In genomic region chr17:52158450-52159042, GRCh38 we compare ENCODE assay signal across 14 cellular contexts. TPM values are rescaled to one million over a fixed set of nuclear protein-coding genes. Genes with fewer than 3 reads are reported as not detected.
DNase-seq lines count a peak whose midpoint lies in the region; ATAC-seq, FAIRE-seq and TF ChIP-seq lines count a peak whose summit lies in the region.
"Had no signal": no experiment of that assay in that cellular context is flagged by ENCODE, and none has a peak within 500 bp of the region (broad histone marks: within the 10 kb centered on the region; RNA-seq: fewer than 3 reads in every experiment).

Gene CA10, minus strand, starts transcription at chr17:52158714.

- TF ChIP-seq RAD21 in H1 (IDR thresholded peaks at IDR 0.05 in 1 of 2, conservative IDR thresholded peaks at IDR 0.05 in 1 of 2; ENCODE audit: low read depth in 2 of 2, low read length in 2 of 2): peak; percentile 68 to 75

- H2BK12ac ChIP-seq in H1 (ENCODE audit: low read depth, low read length): no peak within 1 kb of the TSS

- peaks cover 0 to 6% (median 2%) of the 10 kb centered on the region in 4 experiments; a peak in 4 of 7 replicates for H3K4me1 ChIP-seq in H1 (replicated peaks in 1 of 4; ENCODE audit: control insufficient read depth in 3 of 4, insufficient read depth in 4 of 4, low read length in 3 of 4)

- no peaks in the 10 kb centered on the region for H3K79me1 ChIP-seq in H1 (ENCODE audit: low read depth, low read length)

- H4K91ac ChIP-seq in H1 (replicated peaks; ENCODE audit: insufficient read length, low read length): no peak within 1 kb of the TSS

- no peak for FAIRE-seq in H1 (lab: Jason Lieb, UNC)

- no peak within 1 kb of the TSS for H2BK15ac ChIP-seq in H1 (ENCODE audit: low read length)

- H4K5ac ChIP-seq in H1 (ENCODE audit: insufficient read length, low read depth, low read length): no peak within 1 kb of the TSS

- in situ Hi-C loops in G401 (cut with HindIII; ENCODE audit: low sequenced_read_pairs): no loop called here

- no peaks in the 10 kb centered on the region for H3K79me2 ChIP-seq in H1 (ENCODE audit: control insufficient read depth in 1 of 2, insufficient read depth in 2 of 2, low read length in 2 of 2)

- H2BK5ac ChIP-seq in H1 (ENCODE audit: low read depth, low read length): no peak within 1 kb of the TSS

- H3K27me3 Mint-ChIP-seq in neural crest cell (ENCODE audit: low read depth): peaks cover 93% of the 10 kb centered on the region

- no peak within 1 kb of the TSS for H3K56ac ChIP-seq in H1 (replicated peaks; ENCODE audit: insufficient read length, low read depth, low read length)

- POLR2A ChIA-PET in H1 (lab: Charles Lee; ENCODE audit: partially characterized antibody): no interaction called here

- H3K27ac Mint-ChIP-seq in neural crest cell (ENCODE audit: unreplicated experiment): no peak within 1 kb of the TSS

- TF ChIP-seq CTCF in H1 (IDR thresholded peaks at IDR 0.05; ENCODE audit: control extremely low read depth in 1 of 3, insufficient read depth in 1 of 3, low read depth in 1 of 3, low read length in 3 of 3) (peak; percentile 53 to 67 (median 53)), neural crest cell (conservative IDR thresholded peaks at IDR 0.05) (peak; percentile 33)

- H3K27ac ChIP-seq in H1 (ENCODE audit: low read depth, low read length): no peak within 1 kb of the TSS
- H3K27ac ChIP-seq: SK-N-MC had no signal

- H2BK120ac ChIP-seq in H1 (replicated peaks; ENCODE audit: low read depth, low read length): no peak within 1 kb of the TSS

- no peaks in the 10 kb centered on the region for H3K9me3 ChIP-seq in H1 (ENCODE audit: insufficient read depth in 2 of 2, low read depth in 1 of 2, low read length in 1 of 2)
- H3K9me3 ChIP-seq: MG63 had no signal

- H3K4me2 ChIP-seq in H1 (ENCODE audit: insufficient read depth in 1 of 2, low read depth in 2 of 2, low read length in 2 of 2): peak within 1 kb of the TSS; percentile 91 to 97

- no peak within 1 kb of the TSS for H3K23ac ChIP-seq in H1 (ENCODE audit: insufficient read length)

- TF ChIP-seq POLR2A in H1 (IDR thresholded peaks at IDR 0.05; ENCODE audit: control extremely low read depth in 1 of 2, low read depth in 2 of 2, low read length in 2 of 2): no peak

- H3K36me3 Mint-ChIP-seq in neural crest cell (ENCODE audit: low read depth): no peaks in the 10 kb centered on the region

- CTCF ChIA-PET in H1 (lab: Charles Lee; ENCODE audit: partially characterized antibody): interaction anchor here (3.1 kb wide), 1 partner anchor 13 kb away, joined by 17 read pairs; no protein-coding TSS in a partner anchor

- no peak within 1 kb of the TSS for H3K4ac ChIP-seq in H1 (replicated peaks; ENCODE audit: insufficient read length, low read depth, low read length)

- DNase-seq in G401 (ENCODE audit: low spot score): peak; percentile 91
- peak; percentile 72 for DNase-seq in NCI-H2029 (lab: John Stamatoyannopoulos, UW)
- peak; percentile 51 to 81 for DNase-seq in H1 (ENCODE audit: low read depth in 1 of 2, low spot score in 2 of 2)
- DNase-seq in neural crest cell (ENCODE audit: low read depth, low spot score): no peak
- DNase-seq in activated naive CD4-positive, alpha-beta T cell (lab: John Stamatoyannopoulos, UW): no peak
- no peak for DNase-seq in globus pallidus (ENCODE audit: low spot score)
- DNase-seq: activated T-cell treated with anti-CD3 and anti-CD28 coated beads, Interleukin-2, amount 50 U/mL, for 4 hours; GF-D8; MG63 had no signal

- peaks cover 20% of the 10 kb centered on the region; the same call in 1 of the 2 replicates for H3K23me2 ChIP-seq in H1 (ENCODE audit: low read depth, low read length)

- H3K18ac ChIP-seq in H1 (ENCODE audit: extremely low read depth, low read length): no peak within 1 kb of the TSS

- no peak within 1 kb of the TSS for H2BK20ac ChIP-seq in H1 (ENCODE audit: low read length)

- peak within 1 kb of the TSS; percentile 64 for H2AFZ ChIP-seq in H1 (ENCODE audit: low read length)

- peaks cover 34 to 50% (median 42%) of the 10 kb centered on the region in 4 experiments for H3K27me3 ChIP-seq in H1 (replicated peaks in 1 of 4; ENCODE audit: control insufficient read depth in 3 of 4, extremely low read depth in 1 of 4, insufficient read depth in 3 of 4, low read length in 3 of 4)

- H3K4me3 Mint-ChIP-seq in neural crest cell: peak within 1 kb of the TSS; percentile 79
- H3K4me3 Mint-ChIP-seq: activated T-cell treated with anti-CD3 and anti-CD28 coated beads, Interleukin-2, amount 50 U/mL, for 4 hours had no signal

- H3K14ac ChIP-seq in H1 (ENCODE audit: insufficient read length): no peak within 1 kb of the TSS

- H3K9ac ChIP-seq in H1 (replicated peaks in 1 of 4; ENCODE audit: extremely low read depth in 1 of 4, low read depth in 3 of 4, low read length in 3 of 4): peak within 1 kb of the TSS in 1 of 4 experiments; percentile 36; a peak in 1 of 7 replicates

- no peaks in the 10 kb centered on the region for H4K20me1 ChIP-seq in H1 (replicated peaks in 1 of 2; ENCODE audit: control insufficient read depth in 1 of 2, insufficient read depth in 2 of 2, low read length in 2 of 2)

- WGBS in H1 (ENCODE audit: extremely low coverage in 1 of 2, insufficient coverage in 1 of 2, insufficient read length in 1 of 2, insufficient replicate concordance in 2 of 2, low coverage in 1 of 2, low lambda C conversion rate in 2 of 2, missing lambda C conversion rate in 1 of 2), 2 experiments: 2% methylated on average over 24 of the region's 52 CpGs; no CpG with 5 or more reads in 1 of the 2 experiments

- H3K4me1 Mint-ChIP-seq in neural crest cell: peaks cover 6% of the 10 kb centered on the region

- 0 out of 2 replicates have a peak within 1 kb of the TSS, but pooled peaks have one; percentile 12 for H4K8ac ChIP-seq in H1 (ENCODE audit: extremely low read depth, insufficient read depth, low read length)

- H3K36me3 ChIP-seq in H1 (ENCODE audit: control insufficient read depth in 2 of 4, insufficient read depth in 4 of 4, low read length in 3 of 4): no peaks in the 10 kb centered on the region
- H3K36me3 ChIP-seq: MG63 had no signal

- TF ChIP-seq EP300 in H1 (IDR thresholded peaks at IDR 0.05; ENCODE audit: borderline replicate concordance in 1 of 2, low read depth in 2 of 2, low read length in 2 of 2): no peak

- H2AK5ac ChIP-seq in H1 (ENCODE audit: low read depth, low read length): no peak within 1 kb of the TSS

- ATAC-seq in HG03354 (IDR thresholded peaks at IDR 0.05; ENCODE audit: poor library complexity, severe bottlenecking, unreplicated experiment) (no peak), HG03378 (IDR thresholded peaks at IDR 0.05; ENCODE audit: unreplicated experiment) (no peak)

- peak within 1 kb of the TSS; percentile 60 to 75 (median 65) for H3K4me3 ChIP-seq in H1 (ENCODE audit: extremely low read depth in 1 of 4, insufficient read depth in 2 of 4, low read depth in 3 of 4, low read length in 4 of 4)
- H3K4me3 ChIP-seq: MG63, SK-N-MC had no signal

- H3K9me3 Mint-ChIP-seq in neural crest cell: no peaks in the 10 kb centered on the region

TF ChIP-seq in H1, 55 proteins besides CTCF, POLR2A, EP300 and RAD21:
- peak; percentile 72 for TF ChIP-seq KDM5A (IDR thresholded peaks at IDR 0.05; ENCODE audit: low read length)
- peak; percentile 62; the same call in 1 of the 2 replicates for TF ChIP-seq EGR1 (IDR thresholded peaks at IDR 0.05; ENCODE audit: borderline replicate concordance, low read depth, low read length)
- no peak for TF ChIP-seq BRCA1 (IDR thresholded peaks at IDR 0.05; ENCODE audit: low read depth, low read length)
- peak; percentile 62 for TF ChIP-seq KDM4A (IDR thresholded peaks at IDR 0.05; ENCODE audit: low read depth, low read length, severe bottlenecking)
- peak; percentile 75 for TF ChIP-seq ASH2L (IDR thresholded peaks at IDR 0.05; ENCODE audit: low read length)
- peak; percentile 22 for TF ChIP-seq CTBP2 (IDR thresholded peaks at IDR 0.05; ENCODE audit: borderline replicate concordance, insufficient read depth, insufficient read length, low read length)
- TF ChIP-seq TCF12 (IDR thresholded peaks at IDR 0.05; ENCODE audit: low read depth, low read length): 0 out of 2 replicates have a peak, but pooled peaks have one; percentile 22
- no peak for TF ChIP-seq SP4 (IDR thresholded peaks at IDR 0.05; ENCODE audit: low read length)

RNA-seq across cellular contexts. Expression of gene CA10, which starts in this region (rescaled TPM):
- not detected in 2 replicates for total RNA-seq in G401 (2014; rRNA removed; shearing (Covaris generic))
- total RNA-seq in H1 (2021; fragmentation: NEBNext Ultra II Directional; extraction: Animal tissue kit (Norgen Biotek cat#: 25700)): 0.63 and 0.96 TPM in 2 replicates
- polyA plus RNA-seq in H1 (2011; rRNA removed): 0.60 and 0.75 TPM in 2 replicates
- 0.71 TPM for polyA plus RNA-seq in H1 (2011; cell fraction: cytosol; rRNA removed)
- polyA plus RNA-seq in H1 (2011; cell fraction: nucleus; rRNA removed): 0.51 TPM
- 0.29 to 0.68 TPM (median 0.52 TPM) in 4 replicates for polyA plus RNA-seq in H1 (2012, experiment 1 of 2)
- 0.07 TPM for polyA plus RNA-seq in H1 (2012, experiment 2 of 2)
- polyA plus RNA-seq in H1 (2013, experiment 1 of 2): 0.85 TPM
- 1.1 TPM for polyA plus RNA-seq in H1 (2013, experiment 2 of 2)
- polyA minus RNA-seq in H1 (2011; rRNA and poly(A)+ RNA removed): 0.56 and 1.2 TPM in 2 replicates
- polyA minus RNA-seq in H1 (2011; cell fraction: cytosol; rRNA and poly(A)+ RNA removed): 0.73 TPM
- polyA minus RNA-seq in H1 (2011; cell fraction: nucleus; rRNA and poly(A)+ RNA removed): 2.1 TPM
- total RNA-seq in neural crest cell: not detected in 2 replicates
- total RNA-seq: activated T-cell treated with anti-CD3 and anti-CD28 coated beads, Interleukin-2, amount 50 U/mL, for 4 hours; dermis microvascular lymphatic vessel endothelial cell; lung microvascular endothelial cell had no signal

Comparison
In these comparisons a context has a peak if more than half of its experiments do, and no peak if none do; other contexts are left out.
1. Peak in DNase-seq in G401; RNA of the gene not detected or under 1 TPM.
2. DNase-seq: peak in NCI-H2029 (single experiment) and H1 (2 of 2); none in neural crest cell (single experiment), activated naive CD4-positive, alpha-beta T cell (0 of 4) and globus pallidus (single experiment).